Comparison of ENCODE assay signal across 24 cellular contexts in the genomic region with DNA sequence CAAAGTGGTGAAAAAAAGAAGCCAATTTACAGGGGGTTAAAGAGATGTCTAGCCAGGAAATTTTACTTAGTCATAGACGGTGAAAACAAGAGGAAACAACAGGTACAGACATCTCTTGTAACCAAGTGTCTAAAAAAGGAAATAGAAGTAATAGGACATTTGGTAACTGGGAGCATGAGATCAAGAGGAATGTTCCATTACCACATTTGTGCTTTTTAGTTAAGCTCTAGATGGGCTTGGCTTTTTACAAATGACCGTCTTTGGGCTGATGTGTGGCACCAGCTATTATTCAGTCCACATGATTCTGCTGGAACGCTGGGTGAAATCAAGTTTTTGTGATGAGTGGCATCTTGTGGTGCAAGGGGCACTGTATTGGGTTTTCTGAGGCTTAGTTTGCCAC.
DNase-seq lines count a peak whose midpoint lies in the region; FAIRE-seq and TF ChIP-seq lines count a peak whose summit lies in the region.
"Had no signal": no experiment of that assay in that cellular context is flagged by ENCODE, and none has a peak within 500 bp of the region (broad histone marks: within the 10 kb centered on the region; RNA-seq: fewer than 3 reads in every experiment).

No MANE protein-coding gene starts in this region.

- CTCF ChIA-PET in CD4-positive, alpha-beta memory T cell (lab: Charles Lee; ENCODE audit: partially characterized antibody), result interaction anchor here (1.5 to 1.8 kb wide), 2 partner anchors 12 to 237 kb away, joined by 4 to 5 read pairs; no protein-coding TSS in a partner anchor

- no peaks in the 10 kb centered on the region for H3K36me3 ChIP-seq in CD4-positive, alpha-beta memory T cell (ENCODE audit: insufficient read depth, low read length)
- no peaks in the 10 kb centered on the region for H3K36me3 ChIP-seq in bronchial epithelial cell (ENCODE audit: control insufficient read depth, insufficient read depth, low read length)
- H3K36me3 ChIP-seq in neutrophil, result no peaks in the 10 kb centered on the region
- H3K36me3 ChIP-seq: left lung, Peyer's patch had no signal

- peaks cover 0 to 19% of the 10 kb centered on the region in 2 donors for H3K36me3 Mint-ChIP-seq in CD4-positive, alpha-beta memory T cell

- H3K4me1 Mint-ChIP-seq in CD4-positive, alpha-beta memory T cell, result peaks cover 16 to 25% (median 18%) of the 10 kb centered on the region in 4 donors
- H3K4me1 Mint-ChIP-seq: neural crest cell had no signal

- in situ Hi-C loops in GM13977 (cut with MboI; ENCODE audit: low pct_unique_long_range_greater_than_20kb, low sequenced_read_pairs, unreplicated experiment), result no loop called here

- no peak overlapping the region for H3K4me3 ChIP-seq in CD4-positive, alpha-beta memory T cell (ENCODE audit: low read length in 2 of 2)
- no peak overlapping the region for H3K4me3 ChIP-seq in HL-60 (replicated peaks; ENCODE audit: insufficient read depth, low read length)
- no peak overlapping the region for H3K4me3 ChIP-seq in bronchial epithelial cell (ENCODE audit: low read depth, low read length)
- peak overlapping the region in 1 of 2 experiments; percentile 12 for H3K4me3 ChIP-seq in neutrophil (ENCODE audit: low read depth in 1 of 2, low read length in 1 of 2)
- H3K4me3 ChIP-seq: dorsolateral prefrontal cortex, K562, left lung, Peyer's patch, smooth muscle cell, testis had no signal

- no peaks in the 10 kb centered on the region for H3K9me3 ChIP-seq in CD4-positive, alpha-beta memory T cell (ENCODE audit: control insufficient read depth in 1 of 2, low read length in 2 of 2)
- no peaks in the 10 kb centered on the region for H3K9me3 ChIP-seq in neutrophil
- H3K9me3 ChIP-seq: testis had no signal

- no peak for FAIRE-seq in bronchial epithelial cell (lab: Jason Lieb, UNC)
- FAIRE-seq: K562 had no signal

- peaks cover 0 to 35% (median 23%) of the 10 kb centered on the region in 8 donors for H3K9me3 Mint-ChIP-seq in CD4-positive, alpha-beta memory T cell

- no peaks in the 10 kb centered on the region for H3K27me3 Mint-ChIP-seq in CD4-positive, alpha-beta memory T cell

- DNase-seq in CD4-positive, alpha-beta memory T cell, result no peak
- DNase-seq in HL-60 (ENCODE audit: low read depth in 1 of 2, low spot score in 1 of 2) (no peak), bronchial epithelial cell (ENCODE audit: low read depth) (peak; percentile 66), NCI-H748 treated with DMSO at 0.1 percent for 48 hours (lab: John Stamatoyannopoulos, UW) (no peak), GM13977 (ENCODE audit: low spot score) (no peak)
- DNase-seq in effector CD4-positive, alpha-beta T cell, result no peak
- DNase-seq: activated CD4-positive, alpha-beta T cell treated with anti-CD3 and anti-CD28 coated beads, Interleukin-2, amount 50 U/mL, for 1 hour; DMS79 treated with DMSO at 0.1 percent for 48 hours; dorsolateral prefrontal cortex; erythroblast; head of caudate nucleus; left lung; midbrain; NCI-H2081; NCI-H446; NK-92 treated with Interleukin-12 subunit alpha and Interleukin-12 subunit beta, amount 100 ng/mL, for 24 hours; Peyer's patch; stimulated activated CD4-positive, alpha-beta T cell treated with anti-CD3 and anti-CD28 coated beads, Interleukin-4, amount 100 ng/mL, for 4 hours; testis had no signal

- intact Hi-C loops in CD4-positive, alpha-beta memory T cell (cut with micrococcal nuclease), result no loop called here

- peaks cover 7% of the 10 kb centered on the region for H3K4me1 ChIP-seq in CD4-positive, alpha-beta memory T cell (ENCODE audit: insufficient read depth, low read length)
- peaks cover 31 to 38% of the 10 kb centered on the region in 2 experiments for H3K4me1 ChIP-seq in neutrophil (ENCODE audit: control insufficient read depth in 1 of 2, insufficient read depth in 1 of 2, low read depth in 1 of 2, low read length in 1 of 2)
- H3K4me1 ChIP-seq: Peyer's patch, testis had no signal

- no peak overlapping the region for H3K4me3 Mint-ChIP-seq in CD4-positive, alpha-beta memory T cell
- H3K4me3 Mint-ChIP-seq: neural crest cell had no signal

- TF ChIP-seq CTCF in HL-60 (IDR thresholded peaks at IDR 0.05; ENCODE audit: insufficient read depth, low read length), result no peak
- no peak for TF ChIP-seq CTCF in bronchial epithelial cell (IDR thresholded peaks at IDR 0.05; ENCODE audit: insufficient read depth, low read length, severe bottlenecking)
- no peak for TF ChIP-seq CTCF in neutrophil (IDR thresholded peaks at IDR 0.05)
- no peak for TF ChIP-seq CTCF in GM13977 (IDR thresholded peaks at IDR 0.05; ENCODE audit: extremely low read depth, insufficient read depth, missing control alignments)

- H3K27ac ChIP-seq in CD4-positive, alpha-beta memory T cell (ENCODE audit: low read depth, low read length), result no peak overlapping the region
- H3K27ac ChIP-seq in HL-60 (replicated peaks) (peak overlapping the region; percentile 36), neutrophil (peak overlapping the region; percentile 80)
- H3K27ac ChIP-seq: dorsolateral prefrontal cortex, testis had no signal

- H3K27ac Mint-ChIP-seq in CD4-positive, alpha-beta memory T cell, result peak overlapping the region; percentile 19 to 90 (median 82)
- H3K27ac Mint-ChIP-seq: progenitor cell of endocrine pancreas had no signal

- POLR2A ChIA-PET in CD4-positive, alpha-beta memory T cell (lab: Charles Lee; ENCODE audit: partially characterized antibody), result interaction anchor here (0.6 to 1.2 kb wide), 4 partner anchors 16 to 320 kb away, joined by 3 to 4 read pairs (median 3); no protein-coding TSS in a partner anchor

- no peaks in the 10 kb centered on the region for H3K27me3 ChIP-seq in CD4-positive, alpha-beta memory T cell (ENCODE audit: insufficient read depth, low read length)
- H3K27me3 ChIP-seq in HL-60 (ENCODE audit: insufficient read depth, poor library complexity, severe bottlenecking) (no peaks in the 10 kb centered on the region), bronchial epithelial cell (ENCODE audit: control insufficient read depth, insufficient read depth, low read length) (no peaks in the 10 kb centered on the region), neutrophil (no peaks in the 10 kb centered on the region)
- H3K27me3 ChIP-seq: left lung, Peyer's patch, testis had no signal
